ENCODE assay signal across 8 cellular contexts in genomic region chr1:11934295-11935039, GRCh38. TPM values are rescaled to one million over a fixed set of nuclear protein-coding genes. Genes with fewer than 3 reads are reported as not detected.
DNase-seq lines count a peak whose midpoint lies in the region; ATAC-seq and TF ChIP-seq lines count a peak whose summit lies in the region.

Gene PLOD1, plus strand, starts transcription at chr1:11934717. Its CDS starts 63 bp downstream, at chr1:11934780.

- TF ChIP-seq CTCF in fibroblast of mammary gland (conservative IDR thresholded peaks at IDR 0.05; ENCODE audit: control insufficient read depth, insufficient read depth, low read depth, low read length) (no peak), natural killer cell (IDR thresholded peaks at IDR 0.05) (no peak)

- intact Hi-C loops in natural killer cell (cut with micrococcal nuclease): no loop called here

- peak within 1 kb of the TSS; percentile 84 for H3K4me3 Mint-ChIP-seq in natural killer cell
- H3K4me3 Mint-ChIP-seq in stimulated activated naive B cell treated with anti-CD40 and anti-IgM and Interleukin-4, amounts not matched to agents 10 μg/mL and 1 μg/mL and 100 μg/mL, for 72 hours: peak within 1 kb of the TSS; percentile 85 to 89

- H3K4me3 ChIP-seq in fibroblast of mammary gland (ENCODE audit: control insufficient read depth, low read depth, low read length): peak within 1 kb of the TSS; percentile 82

- TF ChIP-seq EP300 in Ishikawa (IDR thresholded peaks at IDR 0.05; ENCODE audit: borderline replicate concordance): no peak

- DNase-seq in DMS153 treated with DMSO at 0.1 percent for 48 hours (lab: John Stamatoyannopoulos, UW; ENCODE audit: unreplicated experiment): peak; percentile 44
- peak; percentile 93 for DNase-seq in RPMI8226
- peak; percentile 75 to 80 for DNase-seq in activated T-helper 1 cell treated with anti-CD3 and anti-CD28 coated beads, Interleukin-2, amount 50 U/mL, for 16 hours (ENCODE audit: low read depth in 1 of 2, low spot score in 1 of 2)
- peak; percentile 73 for DNase-seq in fibroblast of mammary gland (ENCODE audit: low read depth)
- peak; percentile 71 for DNase-seq in natural killer cell
- DNase-seq in stimulated activated naive B cell treated with anti-CD40 and anti-IgM and Interleukin-4, amounts not matched to agents 10 μg/mL and 1 μg/mL and 100 μg/mL, for 72 hours: peak; percentile 72

- no peaks in the 10 kb centered on the region for H3K9me3 Mint-ChIP-seq in natural killer cell
- no peaks in the 10 kb centered on the region for H3K9me3 Mint-ChIP-seq in stimulated activated naive B cell treated with anti-CD40 and anti-IgM and Interleukin-4, amounts not matched to agents 10 μg/mL and 1 μg/mL and 100 μg/mL, for 72 hours

- peak; percentile 77 for ATAC-seq in GM21576 (IDR thresholded peaks at IDR 0.05; ENCODE audit: unreplicated experiment)
- peak; percentile 99 for ATAC-seq in natural killer cell
- ATAC-seq in stimulated activated naive B cell treated with anti-CD40 and anti-IgM and Interleukin-4, amounts not matched to agents 10 μg/mL and 1 μg/mL and 100 μg/mL, for 72 hours (replicated peaks): peak; percentile 98 to 99

- no peak for TF ChIP-seq RAD21 in Ishikawa (IDR thresholded peaks at IDR 0.05; ENCODE audit: low read depth)

- H3K36me3 Mint-ChIP-seq in natural killer cell: no peaks in the 10 kb centered on the region
- H3K36me3 Mint-ChIP-seq in stimulated activated naive B cell treated with anti-CD40 and anti-IgM and Interleukin-4, amounts not matched to agents 10 μg/mL and 1 μg/mL and 100 μg/mL, for 72 hours: peaks cover 12 to 16% of the 10 kb centered on the region in 2 donors

- no peaks in the 10 kb centered on the region for H3K27me3 Mint-ChIP-seq in natural killer cell (ENCODE audit: low read depth in 2 of 2)
- H3K27me3 Mint-ChIP-seq in stimulated activated naive B cell treated with anti-CD40 and anti-IgM and Interleukin-4, amounts not matched to agents 10 μg/mL and 1 μg/mL and 100 μg/mL, for 72 hours: no peaks in the 10 kb centered on the region

- H3K27ac Mint-ChIP-seq in natural killer cell: peak within 1 kb of the TSS; percentile 71 to 73
- peak within 1 kb of the TSS; percentile 91 for H3K27ac Mint-ChIP-seq in stimulated activated naive B cell treated with anti-CD40 and anti-IgM and Interleukin-4, amounts not matched to agents 10 μg/mL and 1 μg/mL and 100 μg/mL, for 72 hours

- H3K4me1 Mint-ChIP-seq in natural killer cell: peaks cover 5 to 11% of the 10 kb centered on the region in 2 donors
- peaks cover 1 to 12% of the 10 kb centered on the region in 2 donors for H3K4me1 Mint-ChIP-seq in stimulated activated naive B cell treated with anti-CD40 and anti-IgM and Interleukin-4, amounts not matched to agents 10 μg/mL and 1 μg/mL and 100 μg/mL, for 72 hours

TF ChIP-seq in Ishikawa, 13 proteins besides CTCF, POLR2A, EP300 and RAD21:
- no peak for TF ChIP-seq CEBPB (IDR thresholded peaks at IDR 0.05)
- peak; percentile 28; the same call in 1 of the 2 replicates for TF ChIP-seq YY1 (IDR thresholded peaks at IDR 0.05; ENCODE audit: low read depth)
- no peak; the same call in none of the 2 replicates for TF ChIP-seq ZBTB7A (IDR thresholded peaks at IDR 0.05; ENCODE audit: low read depth)
- peak; percentile 44; the same call in 1 of the 2 replicates for TF ChIP-seq EGR1 (IDR thresholded peaks at IDR 0.05)
- TF ChIP-seq NFIC (IDR thresholded peaks at IDR 0.05): no peak; the same call in 1 of the 2 replicates
- TF ChIP-seq USF1 (IDR thresholded peaks at IDR 0.05): no peak
- no peak for TF ChIP-seq CREB1 (IDR thresholded peaks at IDR 0.05; ENCODE audit: low read depth)
- TF ChIP-seq, protein P1, sequence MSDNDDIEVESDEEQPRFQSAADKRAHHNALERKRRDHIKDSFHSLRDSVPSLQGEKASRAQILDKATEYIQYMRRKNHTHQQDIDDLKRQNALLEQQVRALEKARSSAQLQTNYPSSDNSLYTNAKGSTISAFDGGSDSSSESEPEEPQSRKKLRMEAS (IDR thresholded peaks at IDR 0.05): peak; percentile 82
- TF ChIP-seq TEAD4 (IDR thresholded peaks at IDR 0.05): no peak
- no peak; the same call in 1 of the 2 replicates for TF ChIP-seq TCF12 (IDR thresholded peaks at IDR 0.05; ENCODE audit: low read depth)
- peak; percentile 51; the same call in 1 of the 2 replicates for TF ChIP-seq TAF1 (IDR thresholded peaks at IDR 0.05; ENCODE audit: low read depth)
- no peak for TF ChIP-seq REST (IDR thresholded peaks at IDR 0.05; ENCODE audit: low read depth)
- TF ChIP-seq FOXM1 (IDR thresholded peaks at IDR 0.05; ENCODE audit: borderline replicate concordance, low read depth): no peak

RNA-seq across cellular contexts. Expression of gene PLOD1, which starts in this region (rescaled TPM):
- total RNA-seq in natural killer cell: 10 to 100 TPM; 69.8 to 80.5 (median 80.4) TPM

Comparison
In these comparisons a context has a peak if more than half of its experiments do, and no peak if none do; other contexts are left out.
1. Peak in every context shown above with its lines: DNase-seq, ATAC-seq and H3K4me3 ChIP-seq.